Comparison of ENCODE assay signal across 1 cellular context in genomic region chr17:48647964-48648245, GRCh38.
TF ChIP-seq lines count a peak whose summit lies in the region.

No MANE protein-coding gene starts in this region.

TF ChIP-seq in WTC11, 78 proteins besides CTCF, POLR2A, EP300 and RAD21 (continued from another document):
- TF ChIP-seq USF1 (CRISPR knock-in tag; IDR thresholded peaks at IDR 0.05) = no peak
- TF ChIP-seq NR1H2 (CRISPR knock-in tag; IDR thresholded peaks at IDR 0.05) = no peak
- no peak for TF ChIP-seq CBFB (CRISPR knock-in tag; IDR thresholded peaks at IDR 0.05; ENCODE audit: low read depth)
- no peak for TF ChIP-seq ZNF532 (CRISPR knock-in tag; IDR thresholded peaks at IDR 0.05; ENCODE audit: borderline replicate concordance)
- TF ChIP-seq HMGA2 (CRISPR knock-in tag; IDR thresholded peaks at IDR 0.05) = no peak
- no peak for TF ChIP-seq PRRX2 (CRISPR knock-in tag; IDR thresholded peaks at IDR 0.05)
